In the genomic region with DNA sequence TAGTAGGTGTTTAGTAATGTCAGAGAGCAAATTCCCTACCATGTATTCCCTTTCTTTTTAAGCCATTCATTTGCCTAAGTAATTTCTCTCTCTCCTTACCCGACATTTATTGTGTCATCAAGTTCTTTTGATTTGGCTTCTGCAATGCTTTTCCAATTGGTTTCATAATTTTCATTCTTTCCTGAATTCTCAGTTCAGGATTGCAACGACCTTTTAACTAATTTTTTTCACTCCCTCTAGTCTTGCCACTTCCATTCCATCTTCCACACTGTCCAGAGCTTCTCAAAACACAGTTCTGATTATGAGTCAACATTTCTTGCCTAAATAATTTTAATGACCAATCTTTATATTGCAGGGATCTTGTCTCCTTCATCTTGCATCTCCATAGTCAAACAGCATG, we compare ENCODE assay signal across 17 cellular contexts. TPM values are rescaled to one million over a fixed set of nuclear protein-coding genes. Genes with fewer than 3 reads are reported as not detected.
DNase-seq lines count a peak whose midpoint lies in the region; ATAC-seq and TF ChIP-seq lines count a peak whose summit lies in the region.
"Had no signal": no experiment of that assay in that cellular context is flagged by ENCODE, and none has a peak within 500 bp of the region (broad histone marks: within the 10 kb centered on the region; RNA-seq: fewer than 3 reads in every experiment).

No MANE protein-coding gene starts in this region.

- DNase-seq in AG10803 (ENCODE audit: low read depth), result peak; percentile 22
- DNase-seq in adipocyte (ENCODE audit: low read depth), result no peak
- DNase-seq in fibroblast of mammary gland (ENCODE audit: low read depth), result peak; percentile 6
- no peak for DNase-seq in sciatic nerve (ENCODE audit: low spot score)
- DNase-seq in aorta, result no peak
- DNase-seq in T1000 (lab: John Stamatoyannopoulos, UW), result no peak
- no peak for DNase-seq in GM13976 (ENCODE audit: low spot score)
- DNase-seq: CD4-positive, alpha-beta memory T cell; DMS153; DMS79; GDM1; GOT3; H7; HFFc6; IMR-90 had no signal

- TF ChIP-seq CTCF in AG10803 (conservative IDR thresholded peaks at IDR 0.05; ENCODE audit: low read length) (no peak), fibroblast of mammary gland (conservative IDR thresholded peaks at IDR 0.05; ENCODE audit: control insufficient read depth, insufficient read depth, low read depth, low read length) (no peak), GM13976 (IDR thresholded peaks at IDR 0.05; ENCODE audit: borderline replicate concordance, control extremely low read depth, extremely low read depth, insufficient read depth, missing control alignments) (no peak)

- no peak overlapping the region for H3K27ac ChIP-seq in aorta (ENCODE audit: low read depth in 1 of 2, low read length in 2 of 2)
- H3K27ac ChIP-seq: BLaER1 had no signal

- H3K4me3 ChIP-seq in AG10803 (ENCODE audit: low read length) (no peak overlapping the region), adipocyte (ENCODE audit: low read length) (peak overlapping the region; percentile 19), fibroblast of mammary gland (ENCODE audit: control insufficient read depth, low read depth, low read length) (no peak overlapping the region), aorta (ENCODE audit: low read length in 2 of 2) (no peak overlapping the region)
- H3K4me3 ChIP-seq: BLaER1 had no signal

- H3K27me3 ChIP-seq in adipocyte (replicated peaks; ENCODE audit: control insufficient read depth, insufficient read depth, low read length) (no peaks in the 10 kb centered on the region), aorta (ENCODE audit: control insufficient read depth in 1 of 2, insufficient read depth in 2 of 2, low read length in 1 of 2) (no peaks in the 10 kb centered on the region)
- H3K27me3 ChIP-seq: BLaER1 had no signal

- H3K4me1 ChIP-seq in adipocyte (ENCODE audit: control insufficient read depth, insufficient read depth, low read length) (peaks cover 56% of the 10 kb centered on the region), aorta (ENCODE audit: control insufficient read depth in 1 of 2, insufficient read depth in 2 of 2, low read length in 2 of 2) (no peaks in the 10 kb centered on the region)

- WGBS in aorta, 2 donors, result 56 to 63% methylated on average over 2 of the region's 2 CpGs

- no peaks in the 10 kb centered on the region for H3K36me3 ChIP-seq in adipocyte (ENCODE audit: control insufficient read depth, insufficient read depth, low read length, severe bottlenecking)
- H3K36me3 ChIP-seq in aorta (ENCODE audit: control insufficient read depth in 1 of 2, insufficient read depth in 2 of 2, low read length in 1 of 2), result no peaks in the 10 kb centered on the region
- H3K36me3 ChIP-seq: BLaER1 had no signal

- H3K9me3 ChIP-seq in adipocyte (ENCODE audit: control insufficient read depth, low read length) (no peaks in the 10 kb centered on the region), aorta (ENCODE audit: control insufficient read depth, low read length) (no peaks in the 10 kb centered on the region)
- H3K9me3 ChIP-seq: BLaER1 had no signal

- in situ Hi-C loops in GM13976 (cut with MboI; ENCODE audit: low sequenced_read_pairs, unreplicated experiment), result no loop called here

- ATAC-seq in sciatic nerve (peak; percentile 22), aorta (ENCODE audit: low FRiP score) (no peak)
- ATAC-seq: HCT116 had no signal

- H3K9ac ChIP-seq in adipocyte (ENCODE audit: low read length), result peak overlapping the region; percentile 60
- H3K9ac ChIP-seq: BLaER1 had no signal

- intact Hi-C loops in sciatic nerve (cut with DNase I), result no loop called here
- intact Hi-C loops in aorta (cut with DNase I), result no loop called here

RNA-seq across cellular contexts. Expression of a gene that starts 41.2 kb away (rescaled TPM):
- total RNA-seq in sciatic nerve, result 57.1 TPM
- total RNA-seq in aorta, result 10 to 100 TPM; 20.3 to 44.1 TPM
- 1 to 10 TPM; 2.9 to 3.7 TPM for polyA plus RNA-seq in aorta

RNA-seq across cellular contexts. Expression of a gene that starts 44.0 kb away (rescaled TPM):
- 84.4 TPM for total RNA-seq in sciatic nerve
- total RNA-seq in aorta, result 10 to 100 TPM; 65.0 to 82.3 TPM
- polyA plus RNA-seq in aorta, result 10 to 100 TPM; 14.5 to 56.1 TPM

Comparison
In these comparisons a context has a peak if more than half of its experiments do, and no peak if none do; other contexts are left out.
1. DNase-seq: peak in AG10803 (single experiment) and fibroblast of mammary gland (single experiment); none in adipocyte (single experiment), sciatic nerve (single experiment), aorta (0 of 2), T1000 (single experiment) and GM13976 (single experiment).